20 cellular contexts compared by ENCODE assay signal in genomic region chr1:23915470-23915869, GRCh38. TPM values are rescaled to one million over a fixed set of nuclear protein-coding genes. Genes with fewer than 3 reads are reported as not detected.
"Had no signal": no experiment of that assay in that cellular context is flagged by ENCODE, and none has a peak within 500 bp of the region (broad histone marks: within the 10 kb centered on the region; RNA-seq: fewer than 3 reads in every experiment).

No MANE protein-coding gene starts in this region.

- H3K27me3 Mint-ChIP-seq: activated naive CD8-positive, alpha-beta T cell; stimulated activated naive CD8-positive, alpha-beta T cell treated with anti-CD3 and anti-CD28 coated beads, Interleukin-15, amount 100 ng/mL, for 72 hours; type B pancreatic cell had no signal

- DNase-seq: activated CD4-positive, alpha-beta T cell treated with anti-CD3 and anti-CD28 coated beads, Interleukin-2, amount 50 U/mL, for 4 hours; activated T-cell treated with anti-CD3 and anti-CD28 coated beads for 4 hours; cerebellar nuclear complex; cortex of kidney; effector CD8-positive, alpha-beta T cell; heart right ventricle; left ventricle myocardium superior; stimulated activated CD4-positive, alpha-beta T cell treated with anti-CD3 and anti-CD28 coated beads, Interleukin-2, amount 100 ng/mL, for 24 hours; stimulated activated naive CD8-positive, alpha-beta T cell treated with anti-CD3 and anti-CD28 coated beads, Interleukin-15, amount 100 ng/mL, for 72 hours; T1000 had no signal

- H3K27ac ChIP-seq: prostate gland, right atrium auricular region, VCaP had no signal

- FAIRE-seq: bronchial epithelial cell had no signal

- H3K36me3 Mint-ChIP-seq: activated naive CD8-positive, alpha-beta T cell; type B pancreatic cell had no signal

- H3K4me1 ChIP-seq: prostate gland had no signal

- H3K9me3 ChIP-seq: heart right ventricle, prostate gland, right atrium auricular region had no signal

- H3K9me3 Mint-ChIP-seq: activated T-helper 1 cell treated with anti-CD3 and anti-CD28 coated beads, Interleukin-12 subunit alpha, Interleukin-12 subunit beta, Interleukin-2, Interleukin-4 antibody, amounts not matched to agents 30 ng/mL and 10 ng/mL and 1 ng/mL, durations not matched to agents 14 hours and 24 hours and 36 hours; neural crest cell; stimulated activated naive CD8-positive, alpha-beta T cell treated with anti-CD3 and anti-CD28 coated beads, Interleukin-15, amount 100 ng/mL, for 72 hours; type B pancreatic cell had no signal

- H3K4me3 ChIP-seq: heart right ventricle, prostate gland, right atrium auricular region had no signal

- H3K27me3 ChIP-seq: heart right ventricle, right atrium auricular region had no signal

- ATAC-seq: esophagus mucosa; heart right ventricle; left ventricle myocardium superior; stimulated activated naive CD8-positive, alpha-beta T cell treated with anti-CD3 and anti-CD28 coated beads, Interleukin-15, amount 100 ng/mL, for 72 hours had no signal

- H3K36me3 ChIP-seq: heart right ventricle, prostate gland, right atrium auricular region had no signal

- H3K27ac Mint-ChIP-seq: activated naive CD8-positive, alpha-beta T cell had no signal

- H3K4me3 Mint-ChIP-seq: activated naive CD8-positive, alpha-beta T cell; activated T-helper 1 cell treated with anti-CD3 and anti-CD28 coated beads, Interleukin-12 subunit alpha, Interleukin-12 subunit beta, Interleukin-2, Interleukin-4 antibody, amounts not matched to agents 30 ng/mL and 10 ng/mL and 1 ng/mL, durations not matched to agents 14 hours and 24 hours and 36 hours; neural crest cell; stimulated activated naive CD8-positive, alpha-beta T cell treated with anti-CD3 and anti-CD28 coated beads, Interleukin-15, amount 100 ng/mL, for 72 hours; type B pancreatic cell had no signal

RNA-seq across cellular contexts. Expression of gene CNR2, which starts 2.3 kb away (rescaled TPM):
- total RNA-seq: activated T-helper 1 cell treated with anti-CD3 and anti-CD28 coated beads, Interleukin-12 subunit alpha, Interleukin-12 subunit beta, Interleukin-2, Interleukin-4 antibody, amounts not matched to agents 30 ng/mL and 10 ng/mL and 1 ng/mL, durations not matched to agents 14 hours and 24 hours and 36 hours; bronchial epithelial cell; left ventricle myocardium superior; neural crest cell; osteocyte; prostate gland had no signal
